In the genomic region with DNA sequence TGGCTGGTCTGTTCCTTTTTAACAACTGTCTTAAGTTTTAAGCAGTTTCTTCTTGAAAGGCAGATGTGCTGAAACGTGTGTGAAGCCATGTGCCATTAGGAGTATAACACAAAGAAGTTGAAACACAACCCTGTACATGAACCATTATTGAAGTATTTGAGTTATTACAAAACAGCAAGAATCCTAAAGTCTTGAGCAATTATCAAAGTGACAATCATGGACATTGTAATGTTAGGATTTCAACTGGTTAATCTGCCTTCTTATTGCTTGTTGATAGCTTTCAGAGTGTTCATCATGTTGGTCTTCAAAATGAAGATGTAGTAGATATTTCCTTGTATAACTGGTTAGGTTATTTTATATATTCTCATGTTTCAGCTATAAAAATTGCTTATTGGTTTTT, we compare ENCODE assay signal across 28 cellular contexts. TPM values are rescaled to one million over a fixed set of nuclear protein-coding genes. Genes with fewer than 3 reads are reported as not detected.
"Had no signal": no experiment of that assay in that cellular context is flagged by ENCODE, and none has a peak within 500 bp of the region (broad histone marks: within the 10 kb centered on the region; RNA-seq: fewer than 3 reads in every experiment).

No MANE protein-coding gene starts in this region.

- FAIRE-seq: kidney, pancreas, urothelium cell line had no signal

- H3K27ac ChIP-seq: hepatocyte, left lung, lower lobe of right lung, pancreas, prostate gland, stomach, testis, thyroid gland, transverse colon, upper lobe of right lung had no signal

- H3K9me3 ChIP-seq: lower lobe of right lung, pancreas, prostate gland, testis, thyroid gland, upper lobe of right lung had no signal

- H3K27me3 ChIP-seq: hepatocyte, left lung, pancreas, stomach, testis, thyroid gland, transverse colon, upper lobe of right lung had no signal

- H2AFZ ChIP-seq: hepatocyte had no signal

- DNase-seq: kidney; left colon; left lung; lower lobe of right lung; mammary epithelial cell; mesenchymal stem cell; naive thymus-derived CD8-positive, alpha-beta T cell; nucleus accumbens; pancreas; posterior cingulate gyrus; retina; right cardiac atrium; stimulated activated CD4-positive, alpha-beta T cell treated with anti-CD3 and anti-CD28 coated beads, Interleukin-1b, Interleukin-23, amount 100 ng/mL, for 48 hours; stimulated activated CD4-positive, alpha-beta T cell treated with anti-CD3 and anti-CD28 coated beads, Interleukin-2, amount 100 ng/mL, for 48 hours; stimulated activated CD4-positive, alpha-beta T cell treated with anti-CD3 and anti-CD28 coated beads, Interleukin-4, amount 100 ng/mL, for 4 hours; stimulated activated CD8-positive, alpha-beta memory T cell treated with anti-CD3 and anti-CD28 coated beads, Interleukin-4, amount 100 ng/mL, for 48 hours; stimulated activated naive CD4-positive, alpha-beta T cell treated with Interleukin-2 at 50 U/mL for 16 hours; stomach; testis; thyroid gland; transverse colon; upper lobe of right lung had no signal

- H3K4me1 ChIP-seq: left lung, lower lobe of right lung, pancreas, prostate gland, stomach, testis, thyroid gland, transverse colon, upper lobe of right lung had no signal

- H3K4me3 ChIP-seq: hepatocyte, left lung, lower lobe of right lung, pancreas, prostate gland, smooth muscle cell, stomach, testis, thyroid gland, transverse colon, upper lobe of right lung had no signal

- H3K36me3 ChIP-seq: left lung, lower lobe of right lung, pancreas, prostate gland, stomach, thyroid gland, transverse colon, upper lobe of right lung had no signal

- H3K79me2 ChIP-seq: hepatocyte had no signal

- H3K4me2 ChIP-seq: hepatocyte, smooth muscle cell had no signal

- ATAC-seq: left colon; left lung; lower lobe of right lung; naive thymus-derived CD8-positive, alpha-beta T cell; pancreas; right cardiac atrium; sciatic nerve; stimulated activated memory B cell treated with anti-CD40 and anti-IgM and Interleukin-4, amounts not matched to agents 10 μg/mL and 1 μg/mL and 100 μg/mL, for 72 hours; upper lobe of right lung had no signal

RNA-seq across cellular contexts. Expression of a gene that starts 21.0 kb away (rescaled TPM):
- total RNA-seq: naive thymus-derived CD8-positive, alpha-beta T cell had no signal
- polyA plus RNA-seq: naive thymus-derived CD8-positive, alpha-beta T cell had no signal
